ENCODE assay signal across 1 cellular context in genomic region chr15:59388670-59389069, GRCh38.
TF ChIP-seq lines count a peak whose summit lies in the region.

No MANE protein-coding gene starts in this region.

TF ChIP-seq in SK-N-SH treated with all-trans-retinoic acid at 6 μM for 48 hours, 23 proteins besides CTCF, POLR2A, EP300 and RAD21 (continued from another document):
- TF ChIP-seq, protein P1, sequence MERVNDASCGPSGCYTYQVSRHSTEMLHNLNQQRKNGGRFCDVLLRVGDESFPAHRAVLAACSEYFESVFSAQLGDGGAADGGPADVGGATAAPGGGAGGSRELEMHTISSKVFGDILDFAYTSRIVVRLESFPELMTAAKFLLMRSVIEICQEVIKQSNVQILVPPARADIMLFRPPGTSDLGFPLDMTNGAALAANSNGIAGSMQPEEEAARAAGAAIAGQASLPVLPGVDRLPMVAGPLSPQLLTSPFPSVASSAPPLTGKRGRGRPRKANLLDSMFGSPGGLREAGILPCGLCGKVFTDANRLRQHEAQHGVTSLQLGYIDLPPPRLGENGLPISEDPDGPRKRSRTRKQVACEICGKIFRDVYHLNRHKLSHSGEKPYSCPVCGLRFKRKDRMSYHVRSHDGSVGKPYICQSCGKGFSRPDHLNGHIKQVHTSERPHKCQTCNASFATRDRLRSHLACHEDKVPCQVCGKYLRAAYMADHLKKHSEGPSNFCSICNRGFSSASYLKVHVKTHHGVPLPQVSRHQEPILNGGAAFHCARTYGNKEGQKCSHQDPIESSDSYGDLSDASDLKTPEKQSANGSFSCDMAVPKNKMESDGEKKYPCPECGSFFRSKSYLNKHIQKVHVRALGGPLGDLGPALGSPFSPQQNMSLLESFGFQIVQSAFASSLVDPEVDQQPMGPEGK (CRISPR knock-in tag; IDR thresholded peaks at IDR 0.05; ENCODE audit: borderline replicate concordance), result no peak
- TF ChIP-seq SNAI2 (CRISPR knock-in tag; IDR thresholded peaks at IDR 0.05) (no peak), OSR1 (CRISPR knock-in tag; IDR thresholded peaks at IDR 0.05) (no peak), GLIS3 (CRISPR knock-in tag; IDR thresholded peaks at IDR 0.05) (no peak), PPARA (CRISPR knock-in tag; IDR thresholded peaks at IDR 0.05; ENCODE audit: borderline replicate concordance) (no peak), RARB (CRISPR knock-in tag; IDR thresholded peaks at IDR 0.05) (no peak), ESRRG (CRISPR knock-in tag; IDR thresholded peaks at IDR 0.05) (no peak), ISL1 (CRISPR knock-in tag; IDR thresholded peaks at IDR 0.05) (no peak), ARNTL (CRISPR knock-in tag; IDR thresholded peaks at IDR 0.05; ENCODE audit: borderline replicate concordance, low read depth) (no peak), TCF4 (CRISPR knock-in tag; IDR thresholded peaks at IDR 0.05; ENCODE audit: borderline replicate concordance) (no peak), ZNF70 (CRISPR knock-in tag; IDR thresholded peaks at IDR 0.05) (no peak), CSDC2 (CRISPR knock-in tag; IDR thresholded peaks at IDR 0.05) (no peak)
- TF ChIP-seq, protein P2, sequence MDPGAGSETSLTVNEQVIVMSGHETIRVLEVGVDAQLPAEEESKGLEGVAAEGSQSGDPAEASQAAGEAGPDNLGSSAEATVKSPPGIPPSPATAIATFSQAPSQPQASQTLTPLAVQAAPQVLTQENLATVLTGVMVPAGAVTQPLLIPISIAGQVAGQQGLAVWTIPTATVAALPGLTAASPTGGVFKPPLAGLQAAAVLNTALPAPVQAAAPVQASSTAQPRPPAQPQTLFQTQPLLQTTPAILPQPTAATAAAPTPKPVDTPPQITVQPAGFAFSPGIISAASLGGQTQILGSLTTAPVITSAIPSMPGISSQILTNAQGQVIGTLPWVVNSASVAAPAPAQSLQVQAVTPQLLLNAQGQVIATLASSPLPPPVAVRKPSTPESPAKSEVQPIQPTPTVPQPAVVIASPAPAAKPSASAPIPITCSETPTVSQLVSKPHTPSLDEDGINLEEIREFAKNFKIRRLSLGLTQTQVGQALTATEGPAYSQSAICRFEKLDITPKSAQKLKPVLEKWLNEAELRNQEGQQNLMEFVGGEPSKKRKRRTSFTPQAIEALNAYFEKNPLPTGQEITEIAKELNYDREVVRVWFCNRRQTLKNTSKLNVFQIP (CRISPR knock-in tag; IDR thresholded peaks at IDR 0.05; ENCODE audit: borderline replicate concordance, low read depth), result no peak
- TF ChIP-seq, protein P3, sequence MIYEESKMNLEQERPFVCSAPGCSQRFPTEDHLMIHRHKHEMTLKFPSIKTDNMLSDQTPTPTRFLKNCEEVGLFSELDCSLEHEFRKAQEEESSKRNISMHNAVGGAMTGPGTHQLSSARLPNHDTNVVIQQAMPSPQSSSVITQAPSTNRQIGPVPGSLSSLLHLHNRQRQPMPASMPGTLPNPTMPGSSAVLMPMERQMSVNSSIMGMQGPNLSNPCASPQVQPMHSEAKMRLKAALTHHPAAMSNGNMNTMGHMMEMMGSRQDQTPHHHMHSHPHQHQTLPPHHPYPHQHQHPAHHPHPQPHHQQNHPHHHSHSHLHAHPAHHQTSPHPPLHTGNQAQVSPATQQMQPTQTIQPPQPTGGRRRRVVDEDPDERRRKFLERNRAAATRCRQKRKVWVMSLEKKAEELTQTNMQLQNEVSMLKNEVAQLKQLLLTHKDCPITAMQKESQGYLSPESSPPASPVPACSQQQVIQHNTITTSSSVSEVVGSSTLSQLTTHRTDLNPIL (CRISPR knock-in tag; IDR thresholded peaks at IDR 0.05; ENCODE audit: low read depth), result no peak
TF ChIP-seq in SK-N-SH treated with all-trans-retinoic acid at 6 μM for 48 hours: peak in this region for 0.
